ENCODE assay signal across 2 cellular contexts in genomic region chr11:14676068-14676467, GRCh38.
TF ChIP-seq lines count a peak whose summit lies in the region.

No MANE protein-coding gene starts in this region.

TF ChIP-seq in IMR-90, 13 proteins besides CTCF, POLR2A, EP300 and RAD21:
- TF ChIP-seq CEBPB (IDR thresholded peaks at IDR 0.05; ENCODE audit: low read depth, low read length): 0 out of 2 replicates have a peak, but pooled peaks have one; percentile 8
- no peak for TF ChIP-seq MXI1 (IDR thresholded peaks at IDR 0.05; ENCODE audit: borderline replicate concordance, low read depth, low read length)
TF ChIP-seq in IMR-90: peak in this region for 1.

TF ChIP-seq in K562, 482 proteins besides CTCF, POLR2A, EP300 and RAD21:
- TF ChIP-seq, protein P1, sequence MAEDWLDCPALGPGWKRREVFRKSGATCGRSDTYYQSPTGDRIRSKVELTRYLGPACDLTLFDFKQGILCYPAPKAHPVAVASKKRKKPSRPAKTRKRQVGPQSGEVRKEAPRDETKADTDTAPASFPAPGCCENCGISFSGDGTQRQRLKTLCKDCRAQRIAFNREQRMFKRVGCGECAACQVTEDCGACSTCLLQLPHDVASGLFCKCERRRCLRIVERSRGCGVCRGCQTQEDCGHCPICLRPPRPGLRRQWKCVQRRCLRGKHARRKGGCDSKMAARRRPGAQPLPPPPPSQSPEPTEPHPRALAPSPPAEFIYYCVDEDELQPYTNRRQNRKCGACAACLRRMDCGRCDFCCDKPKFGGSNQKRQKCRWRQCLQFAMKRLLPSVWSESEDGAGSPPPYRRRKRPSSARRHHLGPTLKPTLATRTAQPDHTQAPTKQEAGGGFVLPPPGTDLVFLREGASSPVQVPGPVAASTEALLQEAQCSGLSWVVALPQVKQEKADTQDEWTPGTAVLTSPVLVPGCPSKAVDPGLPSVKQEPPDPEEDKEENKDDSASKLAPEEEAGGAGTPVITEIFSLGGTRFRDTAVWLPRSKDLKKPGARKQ (CRISPR knock-in tag; IDR thresholded peaks at IDR 0.05): no peak
- TF ChIP-seq, protein P2, sequence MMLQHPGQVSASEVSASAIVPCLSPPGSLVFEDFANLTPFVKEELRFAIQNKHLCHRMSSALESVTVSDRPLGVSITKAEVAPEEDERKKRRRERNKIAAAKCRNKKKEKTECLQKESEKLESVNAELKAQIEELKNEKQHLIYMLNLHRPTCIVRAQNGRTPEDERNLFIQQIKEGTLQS (IDR thresholded peaks at IDR 0.05): peak; percentile 39; the same call in 1 of the 2 replicates
- TF ChIP-seq, protein P2 (CRISPR knock-in tag; conservative IDR thresholded peaks at IDR 0.05): no peak
- TF ChIP-seq CEBPG (CRISPR knock-in tag; IDR thresholded peaks at IDR 0.05): no peak
- TF ChIP-seq CEBPG (tag; conservative IDR thresholded peaks at IDR 0.05 in 1 of 2, IDR thresholded peaks at IDR 0.05 in 1 of 2): 0 out of 4 replicates have a peak, but pooled peaks of 1 of the 2 experiments have one; percentile 49
- TF ChIP-seq CEBPB (tag; IDR thresholded peaks at IDR 0.05): peak; percentile 74
